In the genomic region with DNA sequence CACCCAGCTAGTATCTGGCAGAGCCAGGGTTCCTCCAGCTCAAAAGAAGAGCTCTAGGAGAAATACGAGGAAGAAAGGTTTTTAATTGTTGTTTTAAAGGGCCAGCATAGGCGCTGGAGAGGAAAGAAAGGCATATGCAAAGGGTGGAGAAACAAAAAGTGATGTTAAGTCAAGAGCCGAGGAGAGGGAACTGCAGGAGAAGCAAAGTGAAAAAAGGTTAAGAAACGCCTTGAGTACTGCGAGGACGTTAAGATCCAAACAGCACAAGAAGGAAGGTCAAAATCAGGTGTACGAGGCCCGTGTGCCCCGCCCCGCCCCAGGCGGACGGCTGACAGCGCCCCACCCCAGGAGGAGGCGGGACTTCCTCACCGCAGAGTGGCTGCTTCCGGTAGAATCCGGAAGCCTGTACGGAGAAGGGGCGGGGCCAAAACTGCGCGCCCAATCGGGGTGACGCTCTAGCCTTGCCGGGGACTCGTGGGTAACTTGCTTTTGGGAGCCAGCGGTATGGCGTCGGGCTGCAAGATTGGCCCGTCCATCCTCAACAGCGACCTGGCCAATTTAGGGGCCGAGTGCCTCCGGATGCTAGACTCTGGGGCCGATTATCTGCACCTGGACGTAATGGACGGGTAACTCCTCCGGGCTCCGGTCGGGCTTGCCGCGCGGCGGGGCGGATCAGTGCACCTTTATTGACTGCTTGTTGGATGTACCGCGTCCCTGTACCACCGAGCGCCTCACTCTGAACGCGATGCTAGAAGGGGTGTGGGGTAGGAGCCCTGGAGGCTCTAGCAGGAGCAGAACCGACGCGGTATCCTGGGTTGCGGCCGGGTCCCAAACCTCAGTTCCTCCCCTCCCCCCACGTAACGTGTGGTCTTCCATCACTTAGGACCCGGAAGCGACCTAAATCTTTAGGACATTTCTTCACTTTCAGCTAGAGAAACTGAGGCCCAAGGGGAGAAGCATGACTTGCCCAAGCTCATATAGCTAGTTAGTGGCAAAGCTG, we compare ENCODE assay signal across 1 cellular context.
A peak's percentile ranks its signal among the peaks of the same experiment; 100 is the strongest.
TF ChIP-seq lines count a peak whose summit lies in the region.

A gene (plus strand): TSS at position 481 of the 1,000 bp plus-strand sequence. CDS start 24 bp downstream, at position 505.

TF ChIP-seq in HepG2, 621 proteins besides CTCF, POLR2A, EP300 and RAD21 (continued from another document and continues in another):
- TF ChIP-seq, protein P1, sequence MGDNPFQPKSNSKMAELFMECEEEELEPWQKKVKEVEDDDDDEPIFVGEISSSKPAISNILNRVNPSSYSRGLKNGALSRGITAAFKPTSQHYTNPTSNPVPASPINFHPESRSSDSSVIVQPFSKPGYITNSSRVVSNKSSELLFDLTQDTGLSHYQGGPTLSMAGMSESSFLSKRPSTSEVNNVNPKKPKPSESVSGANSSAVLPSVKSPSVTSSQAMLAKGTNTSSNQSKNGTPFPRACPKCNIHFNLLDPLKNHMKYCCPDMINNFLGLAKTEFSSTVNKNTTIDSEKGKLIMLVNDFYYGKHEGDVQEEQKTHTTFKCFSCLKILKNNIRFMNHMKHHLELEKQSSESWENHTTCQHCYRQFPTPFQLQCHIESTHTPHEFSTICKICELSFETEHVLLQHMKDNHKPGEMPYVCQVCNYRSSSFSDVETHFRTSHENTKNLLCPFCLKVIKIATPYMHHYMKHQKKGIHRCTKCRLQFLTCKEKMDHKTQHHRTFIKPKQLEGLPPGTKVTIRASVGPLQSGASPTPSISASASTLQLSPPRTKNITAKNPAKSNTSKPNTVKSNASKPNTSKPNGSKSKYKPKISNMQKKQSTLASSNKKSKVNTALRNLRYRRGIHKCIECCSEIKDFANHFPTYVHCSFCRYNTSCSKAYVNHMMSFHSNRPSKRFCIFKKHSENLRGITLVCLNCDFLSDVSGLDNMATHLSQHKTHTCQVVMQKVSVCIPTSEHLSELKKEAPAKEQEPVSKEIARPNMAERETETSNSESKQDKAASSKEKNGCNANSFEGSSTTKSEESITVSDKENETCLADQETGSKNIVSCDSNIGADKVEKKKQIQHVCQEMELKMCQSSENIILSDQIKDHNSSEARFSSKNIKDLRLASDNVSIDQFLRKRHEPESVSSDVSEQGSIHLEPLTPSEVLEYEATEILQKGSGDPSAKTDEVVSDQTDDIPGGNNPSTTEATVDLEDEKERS (CRISPR knock-in tag; IDR thresholded peaks at IDR 0.05): peak; percentile 60; the same call in 1 of the 2 replicates
- TF ChIP-seq IKZF4 (CRISPR knock-in tag; IDR thresholded peaks at IDR 0.05; ENCODE audit: borderline replicate concordance, low read depth, not compliant biosample characterization) (no peak), ZNF678 (CRISPR knock-in tag; IDR thresholded peaks at IDR 0.05) (no peak), ZNF562 (CRISPR knock-in tag; IDR thresholded peaks at IDR 0.05; ENCODE audit: borderline replicate concordance) (no peak), HOXD1 (CRISPR knock-in tag; IDR thresholded peaks at IDR 0.05) (peak; percentile 78), CENPX (CRISPR knock-in tag; IDR thresholded peaks at IDR 0.05) (no peak), PHB2 (IDR thresholded peaks at IDR 0.05; ENCODE audit: partially characterized antibody) (no peak), ZNF816 (CRISPR knock-in tag; IDR thresholded peaks at IDR 0.05; ENCODE audit: borderline replicate concordance) (no peak), HCFC1 (IDR thresholded peaks at IDR 0.05; ENCODE audit: low read depth, low read length) (peak; percentile 35; the same call in 1 of the 2 replicates), GATA4 (IDR thresholded peaks at IDR 0.05; ENCODE audit: borderline replicate concordance, low read depth) (no peak), SPEN (CRISPR knock-in tag; IDR thresholded peaks at IDR 0.05; ENCODE audit: low read depth) (peak; percentile 98), ZNF781 (CRISPR knock-in tag; IDR thresholded peaks at IDR 0.05; ENCODE audit: borderline replicate concordance, not compliant biosample characterization) (peak; percentile 81), NFIB (CRISPR knock-in tag; IDR thresholded peaks at IDR 0.05; ENCODE audit: borderline replicate concordance) (no peak), TBP (CRISPR knock-in tag; IDR thresholded peaks at IDR 0.05) (no peak), ZNF652 (CRISPR knock-in tag; IDR thresholded peaks at IDR 0.05; ENCODE audit: borderline replicate concordance, low read depth) (no peak), NCOR1 (IDR thresholded peaks at IDR 0.05; ENCODE audit: borderline replicate concordance, low read length) (no peak), FIP1L1 (IDR thresholded peaks at IDR 0.05; ENCODE audit: borderline replicate concordance, insufficient read depth, low read depth, low read length) (no peak), ONECUT2 (CRISPR knock-in tag; IDR thresholded peaks at IDR 0.05) (no peak), EZH2 (conservative IDR thresholded peaks at IDR 0.05; ENCODE audit: low read depth, low read length) (no peak), SALL2 (CRISPR knock-in tag; IDR thresholded peaks at IDR 0.05) (peak; percentile 55; the same call in 1 of the 2 replicates), ELF3 (CRISPR knock-in tag; IDR thresholded peaks at IDR 0.05) (peak; percentile 66), ZNF619 (CRISPR knock-in tag; IDR thresholded peaks at IDR 0.05) (peak; percentile 32; the same call in 1 of the 2 replicates), SSRP1 (CRISPR knock-in tag; IDR thresholded peaks at IDR 0.05) (no peak), NR2F2 (IDR thresholded peaks at IDR 0.05; ENCODE audit: borderline replicate concordance, low read depth) (peak; percentile 16; the same call in 1 of the 2 replicates), KLF11 (CRISPR knock-in tag; IDR thresholded peaks at IDR 0.05) (no peak), ERF (CRISPR knock-in tag; IDR thresholded peaks at IDR 0.05) (peak; percentile 69)
- TF ChIP-seq, protein P2, sequence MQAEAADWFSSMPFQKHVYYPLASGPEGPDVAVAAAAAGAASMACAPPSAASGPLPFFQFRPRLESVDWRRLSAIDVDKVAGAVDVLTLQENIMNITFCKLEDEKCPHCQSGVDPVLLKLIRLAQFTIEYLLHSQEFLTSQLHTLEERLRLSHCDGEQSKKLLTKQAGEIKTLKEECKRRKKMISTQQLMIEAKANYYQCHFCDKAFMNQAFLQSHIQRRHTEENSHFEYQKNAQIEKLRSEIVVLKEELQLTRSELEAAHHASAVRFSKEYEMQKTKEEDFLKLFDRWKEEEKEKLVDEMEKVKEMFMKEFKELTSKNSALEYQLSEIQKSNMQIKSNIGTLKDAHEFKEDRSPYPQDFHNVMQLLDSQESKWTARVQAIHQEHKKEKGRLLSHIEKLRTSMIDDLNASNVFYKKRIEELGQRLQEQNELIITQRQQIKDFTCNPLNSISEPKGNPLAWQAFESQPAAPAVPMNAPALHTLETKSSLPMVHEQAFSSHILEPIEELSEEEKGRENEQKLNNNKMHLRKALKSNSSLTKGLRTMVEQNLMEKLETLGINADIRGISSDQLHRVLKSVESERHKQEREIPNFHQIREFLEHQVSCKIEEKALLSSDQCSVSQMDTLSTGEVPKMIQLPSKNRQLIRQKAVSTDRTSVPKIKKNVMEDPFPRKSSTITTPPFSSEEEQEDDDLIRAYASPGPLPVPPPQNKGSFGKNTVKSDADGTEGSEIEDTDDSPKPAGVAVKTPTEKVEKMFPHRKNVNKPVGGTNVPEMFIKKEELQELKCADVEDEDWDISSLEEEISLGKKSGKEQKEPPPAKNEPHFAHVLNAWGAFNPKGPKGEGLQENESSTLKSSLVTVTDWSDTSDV (CRISPR knock-in tag; IDR thresholded peaks at IDR 0.05): no peak
- TF ChIP-seq, protein P3, sequence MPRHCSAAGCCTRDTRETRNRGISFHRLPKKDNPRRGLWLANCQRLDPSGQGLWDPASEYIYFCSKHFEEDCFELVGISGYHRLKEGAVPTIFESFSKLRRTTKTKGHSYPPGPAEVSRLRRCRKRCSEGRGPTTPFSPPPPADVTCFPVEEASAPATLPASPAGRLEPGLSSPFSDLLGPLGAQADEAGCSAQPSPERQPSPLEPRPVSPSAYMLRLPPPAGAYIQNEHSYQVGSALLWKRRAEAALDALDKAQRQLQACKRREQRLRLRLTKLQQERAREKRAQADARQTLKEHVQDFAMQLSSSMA (CRISPR knock-in tag; IDR thresholded peaks at IDR 0.05): peak; percentile 89
- TF ChIP-seq, protein P4, sequence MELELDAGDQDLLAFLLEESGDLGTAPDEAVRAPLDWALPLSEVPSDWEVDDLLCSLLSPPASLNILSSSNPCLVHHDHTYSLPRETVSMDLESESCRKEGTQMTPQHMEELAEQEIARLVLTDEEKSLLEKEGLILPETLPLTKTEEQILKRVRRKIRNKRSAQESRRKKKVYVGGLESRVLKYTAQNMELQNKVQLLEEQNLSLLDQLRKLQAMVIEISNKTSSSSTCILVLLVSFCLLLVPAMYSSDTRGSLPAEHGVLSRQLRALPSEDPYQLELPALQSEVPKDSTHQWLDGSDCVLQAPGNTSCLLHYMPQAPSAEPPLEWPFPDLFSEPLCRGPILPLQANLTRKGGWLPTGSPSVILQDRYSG (CRISPR knock-in tag; IDR thresholded peaks at IDR 0.05): no peak
- TF ChIP-seq, protein P5, sequence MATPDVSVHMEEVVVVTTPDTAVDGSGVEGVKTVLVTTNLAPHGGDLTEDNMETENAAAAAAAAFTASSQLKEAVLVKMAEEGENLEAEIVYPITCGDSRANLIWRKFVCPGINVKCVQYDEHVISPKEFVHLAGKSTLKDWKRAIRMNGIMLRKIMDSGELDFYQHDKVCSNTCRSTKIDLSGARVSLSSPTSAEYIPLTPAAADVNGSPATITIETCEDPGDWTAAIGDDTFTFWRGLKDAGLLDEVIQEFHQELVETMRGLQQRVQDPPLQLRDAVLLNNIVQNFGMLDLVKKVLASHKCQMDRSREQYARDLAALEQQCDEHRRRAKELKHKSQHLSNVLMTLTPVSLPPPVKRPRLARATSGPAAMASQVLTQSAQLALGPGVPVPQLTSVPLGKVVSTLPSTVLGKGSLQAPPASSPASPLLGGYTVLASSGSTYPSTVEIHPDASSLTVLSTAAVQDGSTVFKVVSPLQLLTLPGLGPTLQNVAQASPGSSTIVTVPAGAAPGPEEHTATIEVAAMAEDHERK (CRISPR knock-in tag; IDR thresholded peaks at IDR 0.05; ENCODE audit: low read depth): peak; percentile 61
- TF ChIP-seq, protein P6, sequence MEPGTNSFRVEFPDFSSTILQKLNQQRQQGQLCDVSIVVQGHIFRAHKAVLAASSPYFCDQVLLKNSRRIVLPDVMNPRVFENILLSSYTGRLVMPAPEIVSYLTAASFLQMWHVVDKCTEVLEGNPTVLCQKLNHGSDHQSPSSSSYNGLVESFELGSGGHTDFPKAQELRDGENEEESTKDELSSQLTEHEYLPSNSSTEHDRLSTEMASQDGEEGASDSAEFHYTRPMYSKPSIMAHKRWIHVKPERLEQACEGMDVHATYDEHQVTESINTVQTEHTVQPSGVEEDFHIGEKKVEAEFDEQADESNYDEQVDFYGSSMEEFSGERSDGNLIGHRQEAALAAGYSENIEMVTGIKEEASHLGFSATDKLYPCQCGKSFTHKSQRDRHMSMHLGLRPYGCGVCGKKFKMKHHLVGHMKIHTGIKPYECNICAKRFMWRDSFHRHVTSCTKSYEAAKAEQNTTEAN (CRISPR knock-in tag; conservative IDR thresholded peaks at IDR 0.05): peak; percentile 52; the same call in 1 of the 2 replicates
- TF ChIP-seq, protein P7, sequence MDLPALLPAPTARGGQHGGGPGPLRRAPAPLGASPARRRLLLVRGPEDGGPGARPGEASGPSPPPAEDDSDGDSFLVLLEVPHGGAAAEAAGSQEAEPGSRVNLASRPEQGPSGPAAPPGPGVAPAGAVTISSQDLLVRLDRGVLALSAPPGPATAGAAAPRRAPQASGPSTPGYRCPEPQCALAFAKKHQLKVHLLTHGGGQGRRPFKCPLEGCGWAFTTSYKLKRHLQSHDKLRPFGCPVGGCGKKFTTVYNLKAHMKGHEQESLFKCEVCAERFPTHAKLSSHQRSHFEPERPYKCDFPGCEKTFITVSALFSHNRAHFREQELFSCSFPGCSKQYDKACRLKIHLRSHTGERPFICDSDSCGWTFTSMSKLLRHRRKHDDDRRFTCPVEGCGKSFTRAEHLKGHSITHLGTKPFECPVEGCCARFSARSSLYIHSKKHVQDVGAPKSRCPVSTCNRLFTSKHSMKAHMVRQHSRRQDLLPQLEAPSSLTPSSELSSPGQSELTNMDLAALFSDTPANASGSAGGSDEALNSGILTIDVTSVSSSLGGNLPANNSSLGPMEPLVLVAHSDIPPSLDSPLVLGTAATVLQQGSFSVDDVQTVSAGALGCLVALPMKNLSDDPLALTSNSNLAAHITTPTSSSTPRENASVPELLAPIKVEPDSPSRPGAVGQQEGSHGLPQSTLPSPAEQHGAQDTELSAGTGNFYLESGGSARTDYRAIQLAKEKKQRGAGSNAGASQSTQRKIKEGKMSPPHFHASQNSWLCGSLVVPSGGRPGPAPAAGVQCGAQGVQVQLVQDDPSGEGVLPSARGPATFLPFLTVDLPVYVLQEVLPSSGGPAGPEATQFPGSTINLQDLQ (CRISPR knock-in tag; IDR thresholded peaks at IDR 0.05): no peak
- TF ChIP-seq, protein P8, sequence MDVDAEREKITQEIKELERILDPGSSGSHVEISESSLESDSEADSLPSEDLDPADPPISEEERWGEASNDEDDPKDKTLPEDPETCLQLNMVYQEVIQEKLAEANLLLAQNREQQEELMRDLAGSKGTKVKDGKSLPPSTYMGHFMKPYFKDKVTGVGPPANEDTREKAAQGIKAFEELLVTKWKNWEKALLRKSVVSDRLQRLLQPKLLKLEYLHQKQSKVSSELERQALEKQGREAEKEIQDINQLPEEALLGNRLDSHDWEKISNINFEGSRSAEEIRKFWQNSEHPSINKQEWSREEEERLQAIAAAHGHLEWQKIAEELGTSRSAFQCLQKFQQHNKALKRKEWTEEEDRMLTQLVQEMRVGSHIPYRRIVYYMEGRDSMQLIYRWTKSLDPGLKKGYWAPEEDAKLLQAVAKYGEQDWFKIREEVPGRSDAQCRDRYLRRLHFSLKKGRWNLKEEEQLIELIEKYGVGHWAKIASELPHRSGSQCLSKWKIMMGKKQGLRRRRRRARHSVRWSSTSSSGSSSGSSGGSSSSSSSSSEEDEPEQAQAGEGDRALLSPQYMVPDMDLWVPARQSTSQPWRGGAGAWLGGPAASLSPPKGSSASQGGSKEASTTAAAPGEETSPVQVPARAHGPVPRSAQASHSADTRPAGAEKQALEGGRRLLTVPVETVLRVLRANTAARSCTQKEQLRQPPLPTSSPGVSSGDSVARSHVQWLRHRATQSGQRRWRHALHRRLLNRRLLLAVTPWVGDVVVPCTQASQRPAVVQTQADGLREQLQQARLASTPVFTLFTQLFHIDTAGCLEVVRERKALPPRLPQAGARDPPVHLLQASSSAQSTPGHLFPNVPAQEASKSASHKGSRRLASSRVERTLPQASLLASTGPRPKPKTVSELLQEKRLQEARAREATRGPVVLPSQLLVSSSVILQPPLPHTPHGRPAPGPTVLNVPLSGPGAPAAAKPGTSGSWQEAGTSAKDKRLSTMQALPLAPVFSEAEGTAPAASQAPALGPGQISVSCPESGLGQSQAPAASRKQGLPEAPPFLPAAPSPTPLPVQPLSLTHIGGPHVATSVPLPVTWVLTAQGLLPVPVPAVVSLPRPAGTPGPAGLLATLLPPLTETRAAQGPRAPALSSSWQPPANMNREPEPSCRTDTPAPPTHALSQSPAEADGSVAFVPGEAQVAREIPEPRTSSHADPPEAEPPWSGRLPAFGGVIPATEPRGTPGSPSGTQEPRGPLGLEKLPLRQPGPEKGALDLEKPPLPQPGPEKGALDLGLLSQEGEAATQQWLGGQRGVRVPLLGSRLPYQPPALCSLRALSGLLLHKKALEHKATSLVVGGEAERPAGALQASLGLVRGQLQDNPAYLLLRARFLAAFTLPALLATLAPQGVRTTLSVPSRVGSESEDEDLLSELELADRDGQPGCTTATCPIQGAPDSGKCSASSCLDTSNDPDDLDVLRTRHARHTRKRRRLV (CRISPR knock-in tag; IDR thresholded peaks at IDR 0.05): no peak; the same call in 1 of the 2 replicates
